21 cellular contexts compared by ENCODE assay signal in genomic region chr9:137982132-137982666, GRCh38.
A peak's percentile ranks its signal among the peaks of the same experiment; 100 is the strongest.
DNase-seq lines count a peak whose midpoint lies in the region; ATAC-seq and TF ChIP-seq lines count a peak whose summit lies in the region.
"Had no signal": no experiment of that assay in that cellular context is flagged by ENCODE, and none has a peak within 500 bp of the region (broad histone marks: within the 10 kb centered on the region; RNA-seq: fewer than 3 reads in every experiment).

No MANE protein-coding gene starts in this region.

- POLR2A ChIA-PET in HEK293 (lab: Yijun Ruan, JAX), result no interaction called here

- intact Hi-C loops in left ventricle myocardium inferior (cut with micrococcal nuclease), result no loop called here

- peaks cover 44% of the 10 kb centered on the region for H3K27me3 ChIP-seq in left ventricle myocardium inferior (ENCODE audit: low read depth)
- H3K27me3 ChIP-seq: hepatocyte had no signal

- DNase-seq in A172 (ENCODE audit: low spot score) (peak; percentile 41), NCI-H69 (lab: John Stamatoyannopoulos, UW) (peak; percentile 34), DMS153 treated with DMSO at 0.1 percent for 48 hours (lab: John Stamatoyannopoulos, UW; ENCODE audit: unreplicated experiment) (no peak), left ventricle myocardium inferior (no peak), caudate nucleus (lab: John Stamatoyannopoulos, UW) (no peak)
- no peak for DNase-seq in activated effector memory CD4-positive, alpha-beta T cell treated with anti-CD3 and anti-CD28 coated beads, Interleukin-2, amount 50 U/mL, for 16 hours
- DNase-seq: activated CD4-positive, alpha-beta T cell treated with anti-CD3 and anti-CD28 coated beads, Interleukin-2, amount 50 U/mL, for 1 hour; activated naive CD4-positive, alpha-beta T cell treated with anti-CD3 and anti-CD28 coated beads, Interleukin-2, amount 10 ng/mL, durations not matched to agents 7 days and 5 days; activated T-cell treated with anti-CD3 and anti-CD28 coated beads for 4 hours; CD4-positive, CD25-positive, alpha-beta regulatory T cell; KG1; kidney; naive thymus-derived CD4-positive, alpha-beta T cell; NCI-H1048; NCI-H2081 treated with DMSO at 0.1 percent for 48 hours; NK-92 treated with Interleukin-12 subunit alpha and Interleukin-12 subunit beta, amount 100 ng/mL, for 24 hours; SHP77; stimulated activated CD4-positive, alpha-beta T cell treated with anti-CD3 and anti-CD28 coated beads, Interleukin-15, amount 100 ng/mL, for 24 hours had no signal

- H3K27ac ChIP-seq in HEK293 (ENCODE audit: extremely low read depth, low read depth, low read length) (no peak overlapping the region), left ventricle myocardium inferior (replicated peaks) (no peak overlapping the region), caudate nucleus (ENCODE audit: low read depth, low read length) (no peak overlapping the region)
- H3K27ac ChIP-seq: hepatocyte had no signal

- H3K4me1 ChIP-seq in HEK293 (ENCODE audit: control insufficient read depth, insufficient read depth, low read length) (no peaks in the 10 kb centered on the region), left ventricle myocardium inferior (no peaks in the 10 kb centered on the region)

- peak; percentile 63 for ATAC-seq in esophagus mucosa
- ATAC-seq: naive thymus-derived CD4-positive, alpha-beta T cell had no signal

- H3K36me3 ChIP-seq in HEK293 (ENCODE audit: control insufficient read depth in 2 of 2, insufficient read depth in 1 of 2, low read length in 2 of 2), result no peaks in the 10 kb centered on the region
- H3K36me3 ChIP-seq in left ventricle myocardium inferior, result no peaks in the 10 kb centered on the region

- TF ChIP-seq CTCF in HEK293 (tag by site-specific recombination; IDR thresholded peaks at IDR 0.05) (no peak), left ventricle myocardium inferior (IDR thresholded peaks at IDR 0.05; ENCODE audit: borderline replicate concordance) (no peak)

- H3K9me3 ChIP-seq in HEK293 (ENCODE audit: control insufficient read depth, insufficient read depth, low read depth, low read length), result no peaks in the 10 kb centered on the region
- peaks cover 5% of the 10 kb centered on the region for H3K9me3 ChIP-seq in left ventricle myocardium inferior (replicated peaks)

- CTCF ChIA-PET in HEK293 (lab: Yijun Ruan, JAX), result interaction anchor here (0.6 kb wide), 1 partner anchor 175 kb away, joined by 3 read pairs; no protein-coding TSS in a partner anchor

- H3K4me3 ChIP-seq in HEK293 (ENCODE audit: low read depth, low read length) (no peak overlapping the region), left ventricle myocardium inferior (no peak overlapping the region)
- H3K4me3 ChIP-seq: hepatocyte had no signal

TF ChIP-seq in HEK293, 187 proteins besides CTCF, POLR2A, EP300 and RAD21:
- TF ChIP-seq GFI1B (tag by site-specific recombination; IDR thresholded peaks at IDR 0.05), result no peak
- TF ChIP-seq ZFP69B (tag by site-specific recombination; IDR thresholded peaks at IDR 0.05), result no peak
- TF ChIP-seq TRIM28 (IDR thresholded peaks at IDR 0.05; ENCODE audit: borderline replicate concordance, low read length), result no peak
- no peak for TF ChIP-seq SETDB1 (IDR thresholded peaks at IDR 0.05; ENCODE audit: insufficient read length, low read length)
- no peak for TF ChIP-seq EGR2 (tag by site-specific recombination; IDR thresholded peaks at IDR 0.05; ENCODE audit: low read depth)
- TF ChIP-seq SP3 (tag by site-specific recombination; IDR thresholded peaks at IDR 0.05), result peak; percentile 18; the same call in 1 of the 2 replicates
- no peak for TF ChIP-seq ZNF404 (tag by site-specific recombination; IDR thresholded peaks at IDR 0.05)
- TF ChIP-seq, protein P1, sequence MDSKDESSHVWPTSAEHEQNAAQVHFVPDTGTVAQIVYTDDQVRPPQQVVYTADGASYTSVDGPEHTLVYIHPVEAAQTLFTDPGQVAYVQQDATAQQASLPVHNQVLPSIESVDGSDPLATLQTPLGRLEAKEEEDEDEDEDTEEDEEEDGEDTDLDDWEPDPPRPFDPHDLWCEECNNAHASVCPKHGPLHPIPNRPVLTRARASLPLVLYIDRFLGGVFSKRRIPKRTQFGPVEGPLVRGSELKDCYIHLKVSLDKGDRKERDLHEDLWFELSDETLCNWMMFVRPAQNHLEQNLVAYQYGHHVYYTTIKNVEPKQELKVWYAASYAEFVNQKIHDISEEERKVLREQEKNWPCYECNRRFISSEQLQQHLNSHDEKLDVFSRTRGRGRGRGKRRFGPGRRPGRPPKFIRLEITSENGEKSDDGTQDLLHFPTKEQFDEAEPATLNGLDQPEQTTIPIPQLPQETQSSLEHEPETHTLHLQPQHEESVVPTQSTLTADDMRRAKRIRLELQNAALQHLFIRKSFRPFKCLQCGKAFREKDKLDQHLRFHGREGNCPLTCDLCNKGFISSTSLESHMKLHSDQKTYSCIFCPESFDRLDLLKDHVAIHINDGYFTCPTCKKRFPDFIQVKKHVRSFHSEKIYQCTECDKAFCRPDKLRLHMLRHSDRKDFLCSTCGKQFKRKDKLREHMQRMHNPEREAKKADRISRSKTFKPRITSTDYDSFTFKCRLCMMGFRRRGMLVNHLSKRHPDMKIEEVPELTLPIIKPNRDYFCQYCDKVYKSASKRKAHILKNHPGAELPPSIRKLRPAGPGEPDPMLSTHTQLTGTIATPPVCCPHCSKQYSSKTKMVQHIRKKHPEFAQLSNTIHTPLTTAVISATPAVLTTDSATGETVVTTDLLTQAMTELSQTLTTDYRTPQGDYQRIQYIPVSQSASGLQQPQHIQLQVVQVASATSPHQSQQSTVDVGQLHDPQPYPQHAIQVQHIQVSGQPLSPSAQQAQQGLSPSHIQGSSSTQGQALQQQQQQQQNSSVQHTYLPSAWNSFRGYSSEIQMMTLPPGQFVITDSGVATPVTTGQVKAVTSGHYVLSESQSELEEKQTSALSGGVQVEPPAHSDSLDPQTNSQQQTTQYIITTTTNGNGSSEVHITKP (tag by site-specific recombination; IDR thresholded peaks at IDR 0.05), result peak; percentile 41
- TF ChIP-seq ZNF791 (tag by site-specific recombination; IDR thresholded peaks at IDR 0.05), result no peak
- no peak for TF ChIP-seq ZNF473 (tag by site-specific recombination; IDR thresholded peaks at IDR 0.05)
- TF ChIP-seq, protein P2, sequence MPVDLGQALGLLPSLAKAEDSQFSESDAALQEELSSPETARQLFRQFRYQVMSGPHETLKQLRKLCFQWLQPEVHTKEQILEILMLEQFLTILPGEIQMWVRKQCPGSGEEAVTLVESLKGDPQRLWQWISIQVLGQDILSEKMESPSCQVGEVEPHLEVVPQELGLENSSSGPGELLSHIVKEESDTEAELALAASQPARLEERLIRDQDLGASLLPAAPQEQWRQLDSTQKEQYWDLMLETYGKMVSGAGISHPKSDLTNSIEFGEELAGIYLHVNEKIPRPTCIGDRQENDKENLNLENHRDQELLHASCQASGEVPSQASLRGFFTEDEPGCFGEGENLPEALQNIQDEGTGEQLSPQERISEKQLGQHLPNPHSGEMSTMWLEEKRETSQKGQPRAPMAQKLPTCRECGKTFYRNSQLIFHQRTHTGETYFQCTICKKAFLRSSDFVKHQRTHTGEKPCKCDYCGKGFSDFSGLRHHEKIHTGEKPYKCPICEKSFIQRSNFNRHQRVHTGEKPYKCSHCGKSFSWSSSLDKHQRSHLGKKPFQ (tag by site-specific recombination; IDR thresholded peaks at IDR 0.05), result no peak
- TF ChIP-seq MEIS1 (CRISPR knock-in tag; IDR thresholded peaks at IDR 0.05; ENCODE audit: borderline replicate concordance), result no peak
- TF ChIP-seq ZNF660 (tag by site-specific recombination; IDR thresholded peaks at IDR 0.05), result no peak
- no peak for TF ChIP-seq ZNF521 (tag by site-specific recombination; IDR thresholded peaks at IDR 0.05)
- TF ChIP-seq KLF8 (tag by site-specific recombination; IDR thresholded peaks at IDR 0.05), result peak; percentile 26; the same call in 1 of the 2 replicates
- TF ChIP-seq, protein P3, sequence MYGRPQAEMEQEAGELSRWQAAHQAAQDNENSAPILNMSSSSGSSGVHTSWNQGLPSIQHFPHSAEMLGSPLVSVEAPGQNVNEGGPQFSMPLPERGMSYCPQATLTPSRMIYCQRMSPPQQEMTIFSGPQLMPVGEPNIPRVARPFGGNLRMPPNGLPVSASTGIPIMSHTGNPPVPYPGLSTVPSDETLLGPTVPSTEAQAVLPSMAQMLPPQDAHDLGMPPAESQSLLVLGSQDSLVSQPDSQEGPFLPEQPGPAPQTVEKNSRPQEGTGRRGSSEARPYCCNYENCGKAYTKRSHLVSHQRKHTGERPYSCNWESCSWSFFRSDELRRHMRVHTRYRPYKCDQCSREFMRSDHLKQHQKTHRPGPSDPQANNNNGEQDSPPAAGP (tag by site-specific recombination; IDR thresholded peaks at IDR 0.05), result peak; percentile 48; the same call in 1 of the 2 replicates
- TF ChIP-seq ZNF10 (tag by site-specific recombination; IDR thresholded peaks at IDR 0.05), result no peak
- TF ChIP-seq ZNF138 (tag by site-specific recombination; IDR thresholded peaks at IDR 0.05; ENCODE audit: borderline replicate concordance), result no peak
- TF ChIP-seq, protein P4, sequence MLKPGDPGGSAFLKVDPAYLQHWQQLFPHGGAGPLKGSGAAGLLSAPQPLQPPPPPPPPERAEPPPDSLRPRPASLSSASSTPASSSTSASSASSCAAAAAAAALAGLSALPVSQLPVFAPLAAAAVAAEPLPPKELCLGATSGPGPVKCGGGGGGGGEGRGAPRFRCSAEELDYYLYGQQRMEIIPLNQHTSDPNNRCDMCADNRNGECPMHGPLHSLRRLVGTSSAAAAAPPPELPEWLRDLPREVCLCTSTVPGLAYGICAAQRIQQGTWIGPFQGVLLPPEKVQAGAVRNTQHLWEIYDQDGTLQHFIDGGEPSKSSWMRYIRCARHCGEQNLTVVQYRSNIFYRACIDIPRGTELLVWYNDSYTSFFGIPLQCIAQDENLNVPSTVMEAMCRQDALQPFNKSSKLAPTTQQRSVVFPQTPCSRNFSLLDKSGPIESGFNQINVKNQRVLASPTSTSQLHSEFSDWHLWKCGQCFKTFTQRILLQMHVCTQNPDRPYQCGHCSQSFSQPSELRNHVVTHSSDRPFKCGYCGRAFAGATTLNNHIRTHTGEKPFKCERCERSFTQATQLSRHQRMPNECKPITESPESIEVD (tag by site-specific recombination; IDR thresholded peaks at IDR 0.05), result no peak

Comparison
In these comparisons a context has a peak if more than half of its experiments do, and no peak if none do; other contexts are left out.
1. DNase-seq: peak in A172 (single experiment) and NCI-H69 (single experiment); none in DMS153 treated with DMSO at 0.1 percent for 48 hours (single experiment), left ventricle myocardium inferior (single experiment), activated effector memory CD4-positive, alpha-beta T cell treated with anti-CD3 and anti-CD28 coated beads, Interleukin-2, amount 50 U/mL, for 16 hours (single experiment) and caudate nucleus (0 of 61).